In genomic region chr5:167311340-167311739, GRCh38 we compare ENCODE assay signal across 7 cellular contexts.
"Had no signal": no experiment of that assay in that cellular context is flagged by ENCODE, and none has a peak within 500 bp of the region (broad histone marks: within the 10 kb centered on the region; RNA-seq: fewer than 3 reads in every experiment).

No MANE protein-coding gene starts in this region.

- H3K27ac ChIP-seq: HL-60 had no signal

- FAIRE-seq: HepG2, HTR-8/SVneo, K562 had no signal

- ATAC-seq: HepG2, K562 had no signal

- DNase-seq: IMR-90, KBM-7, KG1 had no signal

- H3K4me3 ChIP-seq: K562 had no signal
